In genomic region chrX:9935436-9935835, GRCh38 we compare ENCODE assay signal across 23 cellular contexts. TPM values are rescaled to one million over a fixed set of nuclear protein-coding genes. Genes with fewer than 3 reads are reported as not detected.
DNase-seq lines count a peak whose midpoint lies in the region; ATAC-seq, FAIRE-seq and TF ChIP-seq lines count a peak whose summit lies in the region.
"Had no signal": no experiment of that assay in that cellular context is flagged by ENCODE, and none has a peak within 500 bp of the region (broad histone marks: within the 10 kb centered on the region; RNA-seq: fewer than 3 reads in every experiment).

No MANE protein-coding gene starts in this region.

- intact Hi-C loops in heart left ventricle (cut with DNase I) = no loop called here

- H2AFZ ChIP-seq in astrocyte (ENCODE audit: low read depth, low read length) (no peak overlapping the region), osteoblast (ENCODE audit: low read length) (no peak overlapping the region)
- H2AFZ ChIP-seq: GM23338 had no signal

- no peaks in the 10 kb centered on the region for H3K9me3 Mint-ChIP-seq in astrocyte (ENCODE audit: unreplicated experiment)
- H3K9me3 Mint-ChIP-seq: CD4-positive, CD25-positive, alpha-beta regulatory T cell; GM23338; HFFc6 had no signal

- H3K9me3 ChIP-seq in astrocyte (ENCODE audit: insufficient read depth, low read depth, low read length) = no peaks in the 10 kb centered on the region
- no peaks in the 10 kb centered on the region for H3K9me3 ChIP-seq in osteoblast (ENCODE audit: low read depth, low read length)
- no peaks in the 10 kb centered on the region for H3K9me3 ChIP-seq in heart left ventricle
- H3K9me3 ChIP-seq: BE2C, Caco-2 had no signal

- H3K4me2 ChIP-seq in astrocyte (ENCODE audit: low read length) = no peak overlapping the region
- no peak overlapping the region for H3K4me2 ChIP-seq in osteoblast (ENCODE audit: insufficient read depth, low read length)
- H3K4me2 ChIP-seq: GM23338 had no signal

- no peaks in the 10 kb centered on the region for H4K20me1 ChIP-seq in astrocyte (ENCODE audit: insufficient read depth, low read length)
- peaks cover 12% of the 10 kb centered on the region for H4K20me1 ChIP-seq in osteoblast (ENCODE audit: insufficient read depth, low read length)

- no peak for TF ChIP-seq CTCF in astrocyte (IDR thresholded peaks at IDR 0.05; ENCODE audit: insufficient read depth, low read depth, low read length)
- TF ChIP-seq CTCF in osteoblast (IDR thresholded peaks at IDR 0.05; ENCODE audit: extremely low read depth, low read depth, low read length) = no peak
- TF ChIP-seq CTCF in heart left ventricle (IDR thresholded peaks at IDR 0.05) = no peak
- no peak for TF ChIP-seq CTCF in omental fat pad (IDR thresholded peaks at IDR 0.05)

- H3K79me2 ChIP-seq in astrocyte (ENCODE audit: insufficient read depth, low read length) (no peaks in the 10 kb centered on the region), osteoblast (ENCODE audit: insufficient read depth, low read length) (peaks cover 20% of the 10 kb centered on the region)

- H3K27ac Mint-ChIP-seq in astrocyte (ENCODE audit: unreplicated experiment) = peak overlapping the region; percentile 47
- H3K27ac Mint-ChIP-seq: CD4-positive, CD25-positive, alpha-beta regulatory T cell; CD8-positive, alpha-beta memory T cell; GM23338; HFFc6 had no signal

- ATAC-seq in heart left ventricle (no peak), omental fat pad (ENCODE audit: low FRiP score) (no peak)
- ATAC-seq: GM23338, HCT116, K562 had no signal

- H3K27me3 Mint-ChIP-seq in astrocyte (ENCODE audit: low read depth, unreplicated experiment) = no peaks in the 10 kb centered on the region
- H3K27me3 Mint-ChIP-seq: CD4-positive, CD25-positive, alpha-beta regulatory T cell had no signal

- peaks cover 10% of the 10 kb centered on the region for H3K36me3 Mint-ChIP-seq in astrocyte (ENCODE audit: low read depth, unreplicated experiment)
- H3K36me3 Mint-ChIP-seq: CD4-positive, CD25-positive, alpha-beta regulatory T cell; CD8-positive, alpha-beta memory T cell had no signal

- no peak overlapping the region for H3K4me3 Mint-ChIP-seq in astrocyte (ENCODE audit: unreplicated experiment)
- H3K4me3 Mint-ChIP-seq: CD4-positive, CD25-positive, alpha-beta regulatory T cell; CD8-positive, alpha-beta memory T cell; GM23338; HFFc6 had no signal

- FAIRE-seq in astrocyte (lab: Jason Lieb, UNC) = no peak
- FAIRE-seq: A204.1, D721Med, GM12892, GM18507, H54, K562 had no signal

- 89 to 91% (median 90%) methylated on average over 3 of the region's 3 CpGs for WGBS in heart left ventricle, 4 donors

- H3K9ac ChIP-seq in astrocyte (ENCODE audit: low read length) = no peak overlapping the region

- DNase-seq in astrocyte (ENCODE audit: low read depth) (no peak), fibroblast of peridontal ligament (ENCODE audit: extremely low read depth) (peak; percentile 17), osteoblast (ENCODE audit: insufficient read length, low spot score, missing footprints) (peak; percentile 92), heart left ventricle (no peak), NCI-H2171 (lab: John Stamatoyannopoulos, UW) (no peak), omental fat pad (ENCODE audit: low spot score) (no peak)
- DNase-seq: ACHN; BE2C; C1 segment of cervical spinal cord; Caco-2; CD4-positive, CD25-positive, alpha-beta regulatory T cell; CD8-positive, alpha-beta memory T cell; GDM1; HFFc6 had no signal

- no peaks in the 10 kb centered on the region for H3K4me1 Mint-ChIP-seq in astrocyte (ENCODE audit: low read depth, unreplicated experiment)
- H3K4me1 Mint-ChIP-seq: CD4-positive, CD25-positive, alpha-beta regulatory T cell; CD8-positive, alpha-beta memory T cell had no signal

- no peak overlapping the region for H3K27ac ChIP-seq in astrocyte (ENCODE audit: low read depth, low read length)
- no peak overlapping the region for H3K27ac ChIP-seq in osteoblast (ENCODE audit: low read depth, low read length)
- H3K27ac ChIP-seq in heart left ventricle = no peak overlapping the region

- H3K27me3 ChIP-seq in astrocyte (ENCODE audit: insufficient read depth, low read length) (no peaks in the 10 kb centered on the region), osteoblast (ENCODE audit: insufficient read depth, low read length) (no peaks in the 10 kb centered on the region), heart left ventricle (peaks cover 0 to 4% (median 0%) of the 10 kb centered on the region in 9 donors)
- H3K27me3 ChIP-seq: BE2C had no signal

- peaks cover under 1% of the 10 kb centered on the region for H3K4me1 ChIP-seq in astrocyte (ENCODE audit: insufficient read depth, low read length)
- no peaks in the 10 kb centered on the region for H3K4me1 ChIP-seq in osteoblast (ENCODE audit: insufficient read depth, low read length)
- no peaks in the 10 kb centered on the region for H3K4me1 ChIP-seq in heart left ventricle
- H3K4me1 ChIP-seq: BE2C, Caco-2 had no signal

- H3K4me3 ChIP-seq in astrocyte (ENCODE audit: insufficient read depth, low read depth, low read length) (no peak overlapping the region), osteoblast (ENCODE audit: insufficient read depth, low read length) (no peak overlapping the region), heart left ventricle (no peak overlapping the region)
- H3K4me3 ChIP-seq: GM23338, K562 had no signal

- no peak for TF ChIP-seq POLR2A in heart left ventricle (IDR thresholded peaks at IDR 0.05)

- no peaks in the 10 kb centered on the region for H3K36me3 ChIP-seq in astrocyte (ENCODE audit: insufficient read depth, low read length)
- peaks cover 17% of the 10 kb centered on the region for H3K36me3 ChIP-seq in osteoblast (ENCODE audit: insufficient read depth, low read length)
- no peaks in the 10 kb centered on the region for H3K36me3 ChIP-seq in heart left ventricle
- H3K36me3 ChIP-seq: BE2C had no signal

RNA-seq across cellular contexts. Expression of gene CLDN34, which starts 31.7 kb away (rescaled TPM):
- total RNA-seq in astrocyte = 0.36 TPM in 1 of 2 replicates, not detected in the other
- under 0.01 TPM in 1 of 2 replicates, not detected in the other for total RNA-seq in osteoblast
- not detected for total RNA-seq in heart left ventricle
- polyA plus RNA-seq in heart left ventricle = not detected
- total RNA-seq in omental fat pad = not detected
- total RNA-seq: Caco-2; CD4-positive, CD25-positive, alpha-beta regulatory T cell; CD8-positive, alpha-beta memory T cell; GM23338; HFFc6; HT-29; K562 had no signal
- polyA plus RNA-seq: CD4-positive, CD25-positive, alpha-beta regulatory T cell; CD8-positive, alpha-beta memory T cell; GM23338; K562 had no signal

Comparison
In these comparisons a context has a peak if more than half of its experiments do, and no peak if none do; other contexts are left out.
1. DNase-seq: peak in fibroblast of peridontal ligament (single experiment) and osteoblast (single experiment); none in astrocyte (single experiment), heart left ventricle (0 of 5), NCI-H2171 (single experiment) and omental fat pad (single experiment).